Comparison of ENCODE assay signal across 22 cellular contexts in genomic region chr2:126571403-126571802, GRCh38.
DNase-seq lines count a peak whose midpoint lies in the region; ATAC-seq and TF ChIP-seq lines count a peak whose summit lies in the region.
"Had no signal": no experiment of that assay in that cellular context is flagged by ENCODE, and none has a peak within 500 bp of the region (broad histone marks: within the 10 kb centered on the region; RNA-seq: fewer than 3 reads in every experiment).

No MANE protein-coding gene starts in this region.

- H3K9me2 ChIP-seq in GM23338 (ENCODE audit: insufficient read depth) = 0 out of 2 replicates have a peak, but pooled peaks cover 2% of the 10 kb centered on the region

- H3K4me3 Mint-ChIP-seq in GM23338 = no peak overlapping the region
- H3K4me3 Mint-ChIP-seq: CD4-positive, CD25-positive, alpha-beta regulatory T cell; T-helper 17 cell had no signal

- no peaks in the 10 kb centered on the region for H3K36me3 ChIP-seq in GM23338 (ENCODE audit: insufficient read depth)
- H3K36me3 ChIP-seq: MG63 had no signal

- no peaks in the 10 kb centered on the region for H3F3A ChIP-seq in GM23338 (replicated peaks; ENCODE audit: low read depth)

- ATAC-seq in GM23338 (peak; percentile 55), right cardiac atrium (no peak), HG02623 (IDR thresholded peaks at IDR 0.05; ENCODE audit: unreplicated experiment) (no peak)
- ATAC-seq: GM12878, T-helper 17 cell had no signal

- H3K4me1 Mint-ChIP-seq in GM23338 = no peaks in the 10 kb centered on the region
- H3K4me1 Mint-ChIP-seq: CD4-positive, CD25-positive, alpha-beta regulatory T cell; T-helper 17 cell had no signal

- WGBS in right cardiac atrium = 67% methylated on average over 3 of the region's 3 CpGs

- TF ChIP-seq CTCF in GM23338 (conservative IDR thresholded peaks at IDR 0.05; ENCODE audit: low read depth in 2 of 2) = 0 out of 4 replicates have a peak, but pooled peaks of 1 of the 2 experiments have one; percentile 8
- TF ChIP-seq CTCF in NB4 (IDR thresholded peaks at IDR 0.05; ENCODE audit: low read depth, low read length) = no peak
- no peak for TF ChIP-seq CTCF in choroid plexus epithelial cell (conservative IDR thresholded peaks at IDR 0.05; ENCODE audit: low read depth, low read length)

- DNase-seq in GM23338 (ENCODE audit: low spot score) (peak; percentile 11), NB4 (ENCODE audit: low read depth) (peak; percentile 10), choroid plexus epithelial cell (ENCODE audit: low read depth) (peak; percentile 1), left kidney (ENCODE audit: low read depth, low spot score) (peak; percentile 4), right cardiac atrium (no peak), NCI-H1105 (lab: John Stamatoyannopoulos, UW) (no peak)
- DNase-seq: CD4-positive, CD25-positive, alpha-beta regulatory T cell; DMS79 treated with DMSO at 0.1 percent for 48 hours; MG63; NCI-H1092 treated with DMSO at 0.1 percent for 48 hours; NCI-H146; NCI-H2029; NCI-H2171; NCI-H345; NCI-H524; NCI-H774; PC-9; RPMI8226; SHP77; T-helper 17 cell had no signal

- H3K27ac Mint-ChIP-seq in GM23338 = no peak overlapping the region
- H3K27ac Mint-ChIP-seq: CD4-positive, CD25-positive, alpha-beta regulatory T cell; T-helper 17 cell had no signal

- no peaks in the 10 kb centered on the region for H3K36me3 Mint-ChIP-seq in GM23338 (ENCODE audit: low read depth)
- H3K36me3 Mint-ChIP-seq: CD4-positive, CD25-positive, alpha-beta regulatory T cell had no signal

- no peak overlapping the region for H2AFZ ChIP-seq in GM23338
- H2AFZ ChIP-seq: PC-9 had no signal

- H4K20me1 ChIP-seq in GM23338 (replicated peaks; ENCODE audit: insufficient read depth) = no peaks in the 10 kb centered on the region

- H3K9me3 ChIP-seq in right cardiac atrium (ENCODE audit: control insufficient read depth, low read length) = no peaks in the 10 kb centered on the region
- H3K9me3 ChIP-seq: MG63 had no signal

- H3K27ac ChIP-seq in GM23338 (ENCODE audit: low read depth) (no peak overlapping the region), right cardiac atrium (ENCODE audit: low read length) (no peak overlapping the region)
- H3K27ac ChIP-seq: PC-9 had no signal

- H3K4me3 ChIP-seq in GM23338 (no peak overlapping the region), NB4 (ENCODE audit: low read depth, low read length) (no peak overlapping the region), choroid plexus epithelial cell (ENCODE audit: low read depth, low read length) (no peak overlapping the region), right cardiac atrium (ENCODE audit: low read length) (no peak overlapping the region)
- H3K4me3 ChIP-seq: GM12878, MG63, PC-9 had no signal

- intact Hi-C loops in right cardiac atrium (cut with DNase I) = no loop called here

- H3K79me2 ChIP-seq in GM23338 (replicated peaks; ENCODE audit: insufficient read depth) = no peaks in the 10 kb centered on the region

- H3K27me3 Mint-ChIP-seq in GM23338 (ENCODE audit: insufficient read depth, low read depth, poor library complexity) = no peaks in the 10 kb centered on the region

- H3K27me3 ChIP-seq in GM23338 (ENCODE audit: insufficient read depth) (no peaks in the 10 kb centered on the region), right cardiac atrium (ENCODE audit: control insufficient read depth, insufficient read depth) (no peaks in the 10 kb centered on the region)
- H3K27me3 ChIP-seq: MG63 had no signal

- no peaks in the 10 kb centered on the region; the same call in 2 of the 3 replicates for H3K9me3 Mint-ChIP-seq in GM23338

- no peaks in the 10 kb centered on the region for H3K4me1 ChIP-seq in GM23338 (ENCODE audit: insufficient read depth)
- no peaks in the 10 kb centered on the region for H3K4me1 ChIP-seq in right cardiac atrium (ENCODE audit: control insufficient read depth, insufficient read depth, low read length)

- no peak for TF ChIP-seq POLR2A in NB4 (IDR thresholded peaks at IDR 0.05; ENCODE audit: extremely low read depth, insufficient read length)

- H3K4me2 ChIP-seq in GM23338 = no peak overlapping the region
- H3K4me2 ChIP-seq: PC-9 had no signal

TF ChIP-seq in GM23338, 12 proteins besides CTCF, POLR2A, EP300 and RAD21 (continues in another document):
- TF ChIP-seq ZNF331 (CRISPR knock-in tag; IDR thresholded peaks at IDR 0.05; ENCODE audit: low read depth) (no peak), EZH2 (IDR thresholded peaks at IDR 0.05; ENCODE audit: low read depth, unreplicated experiment) (no peak), JUNB (IDR thresholded peaks at IDR 0.05; ENCODE audit: unreplicated experiment) (no peak), POLR2AphosphoS5 (IDR thresholded peaks at IDR 0.05; ENCODE audit: low read depth) (no peak), NANOG (IDR thresholded peaks at IDR 0.05; ENCODE audit: borderline replicate concordance) (no peak), STAT1 (IDR thresholded peaks at IDR 0.05; ENCODE audit: unreplicated experiment) (no peak), EZH2phosphoT487 (IDR thresholded peaks at IDR 0.05; ENCODE audit: unreplicated experiment) (no peak)
- TF ChIP-seq, protein P1, sequence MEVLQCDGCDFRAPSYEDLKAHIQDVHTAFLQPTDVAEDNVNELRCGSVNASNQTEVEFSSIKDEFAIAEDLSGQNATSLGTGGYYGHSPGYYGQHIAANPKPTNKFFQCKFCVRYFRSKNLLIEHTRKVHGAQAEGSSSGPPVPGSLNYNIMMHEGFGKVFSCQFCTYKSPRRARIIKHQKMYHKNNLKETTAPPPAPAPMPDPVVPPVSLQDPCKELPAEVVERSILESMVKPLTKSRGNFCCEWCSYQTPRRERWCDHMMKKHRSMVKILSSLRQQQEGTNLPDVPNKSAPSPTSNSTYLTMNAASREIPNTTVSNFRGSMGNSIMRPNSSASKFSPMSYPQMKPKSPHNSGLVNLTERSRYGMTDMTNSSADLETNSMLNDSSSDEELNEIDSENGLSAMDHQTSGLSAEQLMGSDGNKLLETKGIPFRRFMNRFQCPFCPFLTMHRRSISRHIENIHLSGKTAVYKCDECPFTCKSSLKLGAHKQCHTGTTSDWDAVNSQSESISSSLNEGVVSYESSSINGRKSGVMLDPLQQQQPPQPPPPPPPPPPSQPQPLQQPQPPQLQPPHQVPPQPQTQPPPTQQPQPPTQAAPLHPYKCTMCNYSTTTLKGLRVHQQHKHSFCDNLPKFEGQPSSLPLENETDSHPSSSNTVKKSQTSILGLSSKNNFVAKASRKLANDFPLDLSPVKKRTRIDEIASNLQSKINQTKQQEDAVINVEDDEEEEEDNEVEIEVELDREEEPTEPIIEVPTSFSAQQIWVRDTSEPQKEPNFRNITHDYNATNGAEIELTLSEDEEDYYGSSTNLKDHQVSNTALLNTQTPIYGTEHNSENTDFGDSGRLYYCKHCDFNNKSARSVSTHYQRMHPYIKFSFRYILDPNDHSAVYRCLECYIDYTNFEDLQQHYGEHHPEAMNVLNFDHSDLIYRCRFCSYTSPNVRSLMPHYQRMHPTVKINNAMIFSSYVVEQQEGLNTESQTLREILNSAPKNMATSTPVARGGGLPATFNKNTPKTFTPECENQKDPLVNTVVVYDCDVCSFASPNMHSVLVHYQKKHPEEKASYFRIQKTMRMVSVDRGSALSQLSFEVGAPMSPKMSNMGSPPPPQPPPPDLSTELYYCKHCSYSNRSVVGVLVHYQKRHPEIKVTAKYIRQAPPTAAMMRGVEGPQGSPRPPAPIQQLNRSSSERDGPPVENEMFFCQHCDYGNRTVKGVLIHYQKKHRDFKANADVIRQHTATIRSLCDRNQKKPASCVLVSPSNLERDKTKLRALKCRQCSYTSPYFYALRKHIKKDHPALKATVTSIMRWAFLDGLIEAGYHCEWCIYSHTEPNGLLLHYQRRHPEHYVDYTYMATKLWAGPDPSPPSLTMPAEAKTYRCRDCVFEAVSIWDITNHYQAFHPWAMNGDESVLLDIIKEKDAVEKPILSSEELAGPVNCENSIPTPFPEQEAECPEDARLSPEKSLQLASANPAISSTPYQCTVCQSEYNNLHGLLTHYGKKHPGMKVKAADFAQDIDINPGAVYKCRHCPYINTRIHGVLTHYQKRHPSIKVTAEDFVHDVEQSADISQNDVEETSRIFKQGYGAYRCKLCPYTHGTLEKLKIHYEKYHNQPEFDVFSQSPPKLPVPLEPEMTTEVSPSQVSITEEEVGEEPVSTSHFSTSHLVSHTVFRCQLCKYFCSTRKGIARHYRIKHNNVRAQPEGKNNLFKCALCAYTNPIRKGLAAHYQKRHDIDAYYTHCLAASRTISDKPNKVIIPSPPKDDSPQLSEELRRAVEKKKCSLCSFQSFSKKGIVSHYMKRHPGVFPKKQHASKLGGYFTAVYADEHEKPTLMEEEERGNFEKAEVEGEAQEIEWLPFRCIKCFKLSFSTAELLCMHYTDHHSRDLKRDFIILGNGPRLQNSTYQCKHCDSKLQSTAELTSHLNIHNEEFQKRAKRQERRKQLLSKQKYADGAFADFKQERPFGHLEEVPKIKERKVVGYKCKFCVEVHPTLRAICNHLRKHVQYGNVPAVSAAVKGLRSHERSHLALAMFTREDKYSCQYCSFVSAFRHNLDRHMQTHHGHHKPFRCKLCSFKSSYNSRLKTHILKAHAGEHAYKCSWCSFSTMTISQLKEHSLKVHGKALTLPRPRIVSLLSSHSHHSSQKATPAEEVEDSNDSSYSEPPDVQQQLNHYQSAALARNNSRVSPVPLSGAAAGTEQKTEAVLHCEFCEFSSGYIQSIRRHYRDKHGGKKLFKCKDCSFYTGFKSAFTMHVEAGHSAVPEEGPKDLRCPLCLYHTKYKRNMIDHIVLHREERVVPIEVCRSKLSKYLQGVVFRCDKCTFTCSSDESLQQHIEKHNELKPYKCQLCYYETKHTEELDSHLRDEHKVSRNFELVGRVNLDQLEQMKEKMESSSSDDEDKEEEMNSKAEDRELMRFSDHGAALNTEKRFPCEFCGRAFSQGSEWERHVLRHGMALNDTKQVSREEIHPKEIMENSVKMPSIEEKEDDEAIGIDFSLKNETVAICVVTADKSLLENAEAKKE (CRISPR knock-in tag; IDR thresholded peaks at IDR 0.05) = no peak
- TF ChIP-seq, protein P2, sequence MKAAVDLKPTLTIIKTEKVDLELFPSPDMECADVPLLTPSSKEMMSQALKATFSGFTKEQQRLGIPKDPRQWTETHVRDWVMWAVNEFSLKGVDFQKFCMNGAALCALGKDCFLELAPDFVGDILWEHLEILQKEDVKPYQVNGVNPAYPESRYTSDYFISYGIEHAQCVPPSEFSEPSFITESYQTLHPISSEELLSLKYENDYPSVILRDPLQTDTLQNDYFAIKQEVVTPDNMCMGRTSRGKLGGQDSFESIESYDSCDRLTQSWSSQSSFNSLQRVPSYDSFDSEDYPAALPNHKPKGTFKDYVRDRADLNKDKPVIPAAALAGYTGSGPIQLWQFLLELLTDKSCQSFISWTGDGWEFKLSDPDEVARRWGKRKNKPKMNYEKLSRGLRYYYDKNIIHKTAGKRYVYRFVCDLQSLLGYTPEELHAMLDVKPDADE (IDR thresholded peaks at IDR 0.05) = no peak

Comparison
In these comparisons a context has a peak if more than half of its experiments do, and no peak if none do; other contexts are left out.
1. DNase-seq: peak in GM23338 (single experiment), NB4 (single experiment), choroid plexus epithelial cell (single experiment) and left kidney (single experiment); none in right cardiac atrium (0 of 3) and NCI-H1105 (single experiment).